11 cellular contexts compared by ENCODE assay signal in genomic region chr1:24003331-24003972, GRCh38. TPM values are rescaled to one million over a fixed set of nuclear protein-coding genes. Genes with fewer than 3 reads are reported as not detected.
DNase-seq lines count a peak whose midpoint lies in the region; ATAC-seq lines count a peak whose summit lies in the region.
"Had no signal": no experiment of that assay in that cellular context is flagged by ENCODE, and none has a peak within 500 bp of the region (broad histone marks: within the 10 kb centered on the region; RNA-seq: fewer than 3 reads in every experiment).

No MANE protein-coding gene starts in this region.

- peaks cover 0 to 36% (median 26%) of the 10 kb centered on the region in 10 experiments; a peak in 17 of 20 replicates for H3K4me1 ChIP-seq in BLaER1 treated with 17β-estradiol and CSF1 and Interleukin-3, amounts not matched to agents 10 nM and 100 nM

- H3K27ac ChIP-seq in BLaER1 treated with 17β-estradiol and CSF1 and Interleukin-3, amounts not matched to agents 10 nM and 100 nM: no peak overlapping the region
- H3K27ac ChIP-seq: tibial artery had no signal

- no peaks in the 10 kb centered on the region for H3K36me3 ChIP-seq in BLaER1 treated with 17β-estradiol and CSF1 and Interleukin-3, amounts not matched to agents 10 nM and 100 nM
- H3K36me3 ChIP-seq: tibial artery had no signal

- H3K4me2 ChIP-seq in BLaER1 treated with 17β-estradiol and CSF1 and Interleukin-3, amounts not matched to agents 10 nM and 100 nM: peak overlapping the region in 10 of 11 experiments; percentile 1 to 87 (median 75); a peak in 18 of 22 replicates

- no peak overlapping the region for H3K4me3 ChIP-seq in BLaER1 treated with 17β-estradiol and CSF1 and Interleukin-3, amounts not matched to agents 10 nM and 100 nM
- H3K4me3 ChIP-seq: tibial artery had no signal

- peaks cover 3 to 14% (median 11%) of the 10 kb centered on the region in 11 experiments; a peak in 12 of 22 replicates for H3K9me3 ChIP-seq in BLaER1 treated with 17β-estradiol and CSF1 and Interleukin-3, amounts not matched to agents 10 nM and 100 nM (replicated peaks in 1 of 11)
- H3K9me3 ChIP-seq: tibial artery had no signal

- peak; percentile 84 for DNase-seq in HT1080 (ENCODE audit: low read depth)
- peak; percentile 48 for DNase-seq in RPMI7951 (ENCODE audit: low read depth)
- DNase-seq in iPS-NIHi11 (ENCODE audit: low spot score): peak; percentile 34
- no peak for DNase-seq in hepatic stellate cell (ENCODE audit: low spot score)
- DNase-seq in AML-193 (lab: John Stamatoyannopoulos, UW): no peak
- no peak for DNase-seq in inferior parietal cortex (ENCODE audit: extremely low spot score)
- DNase-seq: activated CD8-positive, alpha-beta memory T cell treated with anti-CD3 and anti-CD28 coated beads, Interleukin-2, amount 10 ng/mL, durations not matched to agents 7 days and 5 days; dermis blood vessel endothelial cell; tibial artery had no signal

- H3K27me3 ChIP-seq in BLaER1 treated with 17β-estradiol and CSF1 and Interleukin-3, amounts not matched to agents 10 nM and 100 nM: no peaks in the 10 kb centered on the region
- H3K27me3 ChIP-seq: tibial artery had no signal

- H4K20me1 ChIP-seq in BLaER1 treated with 17β-estradiol and CSF1 and Interleukin-3, amounts not matched to agents 10 nM and 100 nM: no peaks in the 10 kb centered on the region

- H3K9ac ChIP-seq in BLaER1 treated with 17β-estradiol and CSF1 and Interleukin-3, amounts not matched to agents 10 nM and 100 nM: peak overlapping the region in 1 of 11 experiments; percentile 25; a peak in 2 of 22 replicates

- no peak for ATAC-seq in HG03095 (IDR thresholded peaks at IDR 0.05; ENCODE audit: unreplicated experiment)
- ATAC-seq: activated CD8-positive, alpha-beta memory T cell treated with anti-CD3 and anti-CD28 coated beads, Interleukin-2, amount 10 ng/mL, durations not matched to agents 7 days and 5 days had no signal

RNA-seq across cellular contexts. Expression of gene SRSF10, which starts 23.3 kb away (rescaled TPM):
- total RNA-seq in HT1080 (2014; rRNA removed; shearing (Covaris generic)): 85.7 and 113 TPM in 2 replicates
- 87.2 and 108 TPM in 2 replicates for polyA plus RNA-seq in HT1080 (2015; cell fraction: cytosol; rRNA removed)
- 196 and 217 TPM in 2 replicates for polyA plus RNA-seq in HT1080 (2015; cell fraction: nucleus; rRNA removed)
- 99.5 and 107 TPM in 2 replicates for total RNA-seq in RPMI7951 (2014; rRNA removed; shearing (Covaris generic))

RNA-seq across cellular contexts. Expression of gene PNRC2, which starts 43.8 kb away (rescaled TPM):
- total RNA-seq in HT1080 (2014; rRNA removed; shearing (Covaris generic)): 65.5 and 326 TPM in 2 replicates
- 87.1 and 100 TPM in 2 replicates for polyA plus RNA-seq in HT1080 (2015; cell fraction: cytosol; rRNA removed)
- 90.1 and 90.4 TPM in 2 replicates for polyA plus RNA-seq in HT1080 (2015; cell fraction: nucleus; rRNA removed)
- 111 and 115 TPM in 2 replicates for total RNA-seq in RPMI7951 (2014; rRNA removed; shearing (Covaris generic))

Comparison
In these comparisons a context has a peak if more than half of its experiments do, and no peak if none do; other contexts are left out.
1. DNase-seq: peak in HT1080 (single experiment), RPMI7951 (single experiment) and iPS-NIHi11 (single experiment); none in hepatic stellate cell (single experiment), AML-193 (0 of 2) and inferior parietal cortex (single experiment).